Comparison of ENCODE assay signal across 1 cellular context in the genomic region with DNA sequence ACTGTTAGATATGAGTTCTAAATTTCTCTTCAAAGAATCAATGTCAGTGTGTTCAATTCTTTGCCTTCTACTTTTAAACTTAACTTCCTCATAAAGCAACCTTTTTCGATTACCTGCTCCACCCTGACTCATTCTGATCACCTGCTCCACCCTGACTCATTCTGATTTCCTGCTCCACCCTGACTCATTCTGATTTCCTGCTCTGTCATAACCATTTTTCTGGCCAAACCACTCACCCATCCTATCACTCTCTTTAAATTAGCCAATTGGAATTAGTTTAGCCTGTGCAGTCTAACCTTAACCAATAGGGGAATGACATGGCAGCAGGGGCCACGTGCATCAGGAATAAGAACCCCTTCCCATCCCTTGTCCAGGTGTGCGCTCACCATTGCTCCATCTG. TPM values are rescaled to one million over a fixed set of nuclear protein-coding genes. Genes with fewer than 3 reads are reported as not detected.
"Had no signal": no experiment of that assay in that cellular context is flagged by ENCODE, and none has a peak within 500 bp of the region (broad histone marks: within the 10 kb centered on the region; RNA-seq: fewer than 3 reads in every experiment).

No MANE protein-coding gene starts in this region.

RNA-seq across cellular contexts. Expression of gene LDOC1, which starts 21.7 kb away (rescaled TPM):
- total RNA-seq: OCI-LY7 had no signal
